ENCODE assay signal across 8 cellular contexts in the genomic region with DNA sequence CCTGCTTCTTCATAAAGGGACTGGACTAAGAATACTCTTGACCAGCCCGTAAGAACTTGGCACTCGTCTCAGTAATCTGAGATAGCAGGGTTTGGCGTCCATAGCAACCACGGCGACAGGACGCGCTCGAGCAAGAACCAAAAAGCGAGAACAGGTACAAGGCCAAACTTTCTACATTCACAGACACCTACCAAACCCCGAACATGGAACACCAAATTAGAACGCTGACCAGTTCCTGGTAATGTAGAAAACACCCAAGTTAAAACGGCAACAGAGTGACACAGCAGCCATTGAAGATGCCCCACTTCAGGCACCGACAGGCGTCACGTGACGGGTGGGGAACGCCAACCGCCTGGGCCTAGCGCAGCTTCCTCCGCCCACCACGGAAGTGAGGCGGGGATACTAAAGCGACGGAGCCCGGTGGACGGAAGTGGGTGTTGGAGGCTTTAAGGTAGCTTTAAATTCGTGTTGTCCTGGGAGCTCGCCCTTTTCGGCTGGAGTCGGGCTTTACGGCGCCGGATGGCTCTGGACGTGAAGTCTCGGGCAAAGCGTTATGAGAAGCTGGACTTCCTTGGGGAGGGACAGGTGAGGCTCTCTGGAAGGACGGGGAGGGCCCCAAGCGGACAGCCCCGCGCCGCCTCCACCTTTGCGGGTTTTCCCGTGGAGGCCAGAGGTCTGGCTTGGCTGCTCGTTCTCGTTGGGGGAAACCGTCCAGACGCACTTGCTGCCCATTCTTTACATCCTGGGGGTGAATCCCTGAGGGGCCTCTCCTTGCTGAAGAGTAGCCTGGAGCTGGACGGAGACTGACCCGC. TPM values are rescaled to one million over a fixed set of nuclear protein-coding genes. Genes with fewer than 3 reads are reported as not detected.
DNase-seq lines count a peak whose midpoint lies in the region; ATAC-seq and TF ChIP-seq lines count a peak whose summit lies in the region.

A gene (plus strand): TSS at position 430 of the 812 bp plus-strand sequence. CDS start 90 bp downstream, at position 520.

- TF ChIP-seq CTCF in GM13976 (IDR thresholded peaks at IDR 0.05; ENCODE audit: borderline replicate concordance, control extremely low read depth, extremely low read depth, insufficient read depth, missing control alignments) = no peak
- no peak for TF ChIP-seq CTCF in upper lobe of right lung (IDR thresholded peaks at IDR 0.05)

- peaks cover 18% of the 10 kb centered on the region for H3K36me3 ChIP-seq in upper lobe of right lung

- no peaks in the 10 kb centered on the region for H3K27me3 ChIP-seq in upper lobe of right lung

- H3K4me1 ChIP-seq in upper lobe of right lung = peaks cover 9% of the 10 kb centered on the region

- intact Hi-C loops in T-helper 1 cell treated with Interleukin-12 subunit alpha and Interleukin-12 subunit beta and Interleukin-4 antibody, amounts not matched to agents 30 ng/mL and 1 ng/mL, for 36 hours (cut with micrococcal nuclease) = loop anchor here (1.0 to 5.0 kb wide), 8 partner anchors 10 to 192 kb away; a partner anchor contains a TSS
- intact Hi-C loops in left cardiac atrium (cut with DNase I) = loop anchor here in 1 of 2 donors (1.0 to 10.0 kb wide), 3 partner anchors 17 to 140 kb away; a partner anchor contains a TSS
- intact Hi-C loops in posterior vena cava (cut with DNase I) = no loop called here
- intact Hi-C loops in upper lobe of right lung (cut with DNase I) = no loop called here

- H3K9me3 ChIP-seq in upper lobe of right lung = no peaks in the 10 kb centered on the region

- H3K27ac ChIP-seq in upper lobe of right lung = peak within 1 kb of the TSS; percentile 89

- peak within 1 kb of the TSS; percentile 93 for H3K4me3 ChIP-seq in upper lobe of right lung

- in situ Hi-C loops in GM13976 (cut with MboI; ENCODE audit: low sequenced_read_pairs, unreplicated experiment) = no loop called here

- peak; percentile 97 for ATAC-seq in HG02870 (IDR thresholded peaks at IDR 0.05; ENCODE audit: unreplicated experiment)
- ATAC-seq in left cardiac atrium = peak; percentile 100
- peak; percentile 100 for ATAC-seq in upper lobe of right lung

- peak; percentile 95 for DNase-seq in GM13976 (ENCODE audit: low spot score)
- DNase-seq in NCI-H146 treated with DMSO at 0.1 percent for 48 hours (lab: John Stamatoyannopoulos, UW; ENCODE audit: unreplicated experiment) = peak; percentile 77
- DNase-seq in amniotic epithelial cell (ENCODE audit: low read depth) = peak; percentile 86
- DNase-seq in left cardiac atrium = peak; percentile 96
- peak; percentile 99 for DNase-seq in posterior vena cava (ENCODE audit: low spot score)
- peak; percentile 98 for DNase-seq in upper lobe of right lung

RNA-seq across cellular contexts. Expression of the gene that starts here (rescaled TPM):
- total RNA-seq in T-helper 1 cell treated with Interleukin-12 subunit alpha and Interleukin-12 subunit beta and Interleukin-4 antibody, amounts not matched to agents 30 ng/mL and 1 ng/mL, for 36 hours = 31.5 and 32.4 TPM in 2 replicates
- total RNA-seq in left cardiac atrium = 10 to 100 TPM; 11.1 to 14.4 TPM
- total RNA-seq in posterior vena cava = 10 to 100 TPM; 14.6 to 19.5 TPM
- 21.9 TPM for total RNA-seq in upper lobe of right lung

Comparison
In these comparisons a context has a peak if more than half of its experiments do, and no peak if none do; other contexts are left out.
1. Peak in every context shown above with its lines: DNase-seq, ATAC-seq, H3K4me3 ChIP-seq and H3K27ac ChIP-seq.